ENCODE assay signal across 37 cellular contexts in the genomic region with DNA sequence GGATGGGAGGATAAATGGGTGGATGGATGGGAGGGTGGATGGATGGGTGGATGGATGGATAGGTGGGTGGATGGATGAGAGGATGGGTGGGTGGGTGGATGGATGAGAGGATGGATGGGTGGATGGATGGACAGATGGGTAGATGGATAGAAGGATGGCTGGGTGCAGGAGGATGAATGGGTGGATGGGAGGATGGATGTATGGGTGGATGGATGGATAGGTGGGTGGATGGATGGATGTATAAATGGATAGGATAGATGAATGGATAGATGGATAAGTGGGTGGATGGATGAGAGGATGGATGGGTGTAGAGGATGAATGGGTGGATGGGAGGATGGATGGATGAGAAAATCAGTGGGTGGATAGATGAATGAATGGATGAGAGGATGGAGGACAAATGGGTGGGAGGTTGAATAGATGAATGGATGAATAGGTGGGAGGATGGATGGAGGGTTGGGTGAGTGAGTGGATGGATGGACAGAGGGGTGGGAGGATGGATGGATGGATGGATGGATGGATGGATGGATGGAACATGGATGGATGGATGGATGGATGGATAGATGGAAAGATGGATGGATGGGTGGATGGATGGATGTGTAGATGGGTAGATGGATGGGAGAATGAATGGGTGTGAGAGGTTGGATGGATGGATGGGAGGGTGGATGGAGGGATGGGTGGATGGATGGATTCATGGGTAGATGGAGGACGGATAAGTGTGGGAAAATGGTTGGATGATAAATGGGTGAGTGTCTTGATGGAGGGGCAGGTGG. TPM values are rescaled to one million over a fixed set of nuclear protein-coding genes. Genes with fewer than 3 reads are reported as not detected.
"Had no signal": no experiment of that assay in that cellular context is flagged by ENCODE, and none has a peak within 500 bp of the region (broad histone marks: within the 10 kb centered on the region; RNA-seq: fewer than 3 reads in every experiment).

No MANE protein-coding gene starts in this region.

- H2AFZ ChIP-seq: PC-9 had no signal

- H3K36me3 Mint-ChIP-seq: activated CD8-positive, alpha-beta memory T cell treated with anti-CD3 and anti-CD28 coated beads, Interleukin-2, amount 10 ng/mL, durations not matched to agents 7 days and 5 days; T-cell had no signal

- H3K36me3 ChIP-seq: adrenal gland, brain microvascular endothelial cell had no signal

- H3K9me3 ChIP-seq: adrenal gland had no signal

- H3K27ac Mint-ChIP-seq: activated CD4-positive, alpha-beta memory T cell treated with anti-CD3 and anti-CD28 coated beads, Interleukin-2, amount 10 ng/mL, durations not matched to agents 7 days and 5 days; activated CD8-positive, alpha-beta memory T cell treated with anti-CD3 and anti-CD28 coated beads, Interleukin-2, amount 10 ng/mL, durations not matched to agents 7 days and 5 days; activated naive CD4-positive, alpha-beta T cell treated with anti-CD3 and anti-CD28 coated beads, Interleukin-2, amount 50 U/mL, for 72 hours; activated T-cell treated with anti-CD3 and anti-CD28 coated beads, Interleukin-2, amount 50 U/mL, for 72 hours; activated T-helper 17 cell treated with anti-CD3 and anti-CD28 coated beads, Interleukin-2, amount 50 U/mL, for 72 hours; T-helper 17 cell had no signal

- H3K4me3 Mint-ChIP-seq: activated CD4-positive, alpha-beta memory T cell treated with anti-CD3 and anti-CD28 coated beads, Interleukin-2, amount 10 ng/mL, durations not matched to agents 7 days and 5 days; activated CD8-positive, alpha-beta memory T cell treated with anti-CD3 and anti-CD28 coated beads, Interleukin-2, amount 10 ng/mL, durations not matched to agents 7 days and 5 days; activated T-cell treated with anti-CD3 and anti-CD28 coated beads, Interleukin-2, amount 50 U/mL, for 72 hours; activated T-helper 17 cell treated with anti-CD3 and anti-CD28 coated beads, Interleukin-2, amount 50 U/mL, for 72 hours; T-cell; T-helper 17 cell had no signal

- H3K4me1 ChIP-seq: adrenal gland had no signal

- H3K4me2 ChIP-seq: PC-9 had no signal

- ATAC-seq: activated CD8-positive, alpha-beta memory T cell treated with anti-CD3 and anti-CD28 coated beads, Interleukin-2, amount 10 ng/mL, durations not matched to agents 7 days and 5 days; activated naive CD4-positive, alpha-beta T cell treated with anti-CD3 and anti-CD28 coated beads, Interleukin-2, amount 50 U/mL, for 72 hours; activated T-cell treated with anti-CD3 and anti-CD28 coated beads, Interleukin-2, amount 50 U/mL, for 72 hours; activated T-helper 17 cell treated with anti-CD3 and anti-CD28 coated beads, Interleukin-2, amount 50 U/mL, for 72 hours; Right ventricle myocardium inferior; SK-N-SH treated with all-trans-retinoic acid at 6 μM for 48 hours; T-cell; T-helper 17 cell had no signal

- H3K27ac ChIP-seq: adrenal gland, brain microvascular endothelial cell, PC-9, RWPE1, VCaP had no signal

- H3K9me3 Mint-ChIP-seq: activated T-helper 17 cell treated with anti-CD3 and anti-CD28 coated beads, Interleukin-2, amount 50 U/mL, for 72 hours had no signal

- H3K4me1 Mint-ChIP-seq: activated CD4-positive, alpha-beta memory T cell treated with anti-CD3 and anti-CD28 coated beads, Interleukin-2, amount 10 ng/mL, durations not matched to agents 7 days and 5 days; activated CD8-positive, alpha-beta memory T cell treated with anti-CD3 and anti-CD28 coated beads, Interleukin-2, amount 10 ng/mL, durations not matched to agents 7 days and 5 days had no signal

- H3K4me3 ChIP-seq: adrenal gland, PC-9 had no signal

- DNase-seq: activated CD4-positive, alpha-beta memory T cell treated with anti-CD3 and anti-CD28 coated beads, Interleukin-2, amount 10 ng/mL, durations not matched to agents 7 days and 5 days; activated CD4-positive, alpha-beta T cell treated with anti-CD3 and anti-CD28 coated beads for 1 hour; activated CD4-positive, alpha-beta T cell treated with anti-CD3 and anti-CD28 coated beads for 48 hours; activated CD4-positive, CD25-positive, alpha-beta regulatory T cell; activated CD8-positive, alpha-beta memory T cell treated with anti-CD3 and anti-CD28 coated beads for 24 hours; activated CD8-positive, alpha-beta memory T cell treated with anti-CD3 and anti-CD28 coated beads, Interleukin-2, amount 10 ng/mL, durations not matched to agents 7 days and 5 days; activated CD8-positive, alpha-beta memory T cell treated with anti-CD3 and anti-CD28 coated beads, Interleukin-2, amount 50 U/mL, for 48 hours; activated effector memory CD4-positive, alpha-beta T cell treated with anti-CD3 and anti-CD28 coated beads, Interleukin-2, amount 50 U/mL, for 16 hours; activated naive CD4-positive, alpha-beta T cell; activated T-cell treated with anti-CD3 and anti-CD28 coated beads, Interleukin-2, amount 50 U/mL, for 72 hours; adrenal gland; brain microvascular endothelial cell; central memory CD4-positive, alpha-beta T cell; NCI-H1092 treated with DMSO at 0.1 percent for 48 hours; NCI-H1417; NCI-H146; NCI-H187; NCI-H2029 treated with DMSO at 0.1 percent for 48 hours; NCI-H2171 treated with DMSO at 0.1 percent for 48 hours; NCI-H2227 treated with DMSO at 0.1 percent for 48 hours; NCI-H446; NCI-H510A treated with DMSO at 0.1 percent for 48 hours; PC-9; SIG-M5; T-cell; T-helper 17 cell; T-helper 9 cell had no signal

RNA-seq across cellular contexts. Expression of a gene that starts 35.9 kb away (rescaled TPM):
- total RNA-seq: activated CD4-positive, alpha-beta memory T cell treated with anti-CD3 and anti-CD28 coated beads, Interleukin-2, amount 10 ng/mL, durations not matched to agents 7 days and 5 days; activated CD8-positive, alpha-beta memory T cell treated with anti-CD3 and anti-CD28 coated beads, Interleukin-2, amount 10 ng/mL, durations not matched to agents 7 days and 5 days; activated naive CD4-positive, alpha-beta T cell treated with anti-CD3 and anti-CD28 coated beads, Interleukin-2, amount 50 U/mL, for 72 hours; activated T-cell treated with anti-CD3 and anti-CD28 coated beads, Interleukin-2, amount 50 U/mL, for 72 hours; activated T-helper 17 cell treated with anti-CD3 and anti-CD28 coated beads, Interleukin-2, amount 50 U/mL, for 72 hours; adrenal gland; cerebellum; M059J; OCI-LY7; PC-9; Right ventricle myocardium inferior; SK-MEL-5; T-helper 17 cell had no signal
